8 cellular contexts compared by ENCODE assay signal in genomic region chr6:23446394-23447001, GRCh38.
A peak's percentile ranks its signal among the peaks of the same experiment; 100 is the strongest.
DNase-seq lines count a peak whose midpoint lies in the region; ATAC-seq and TF ChIP-seq lines count a peak whose summit lies in the region.

No MANE protein-coding gene starts in this region.

- no peak overlapping the region for H3K4me3 ChIP-seq in foreskin fibroblast (ENCODE audit: low read depth in 1 of 2, low read length in 2 of 2)

- no peak for ATAC-seq in GM18861 (IDR thresholded peaks at IDR 0.05; ENCODE audit: unreplicated experiment)

- TF ChIP-seq CTCF in foreskin fibroblast (IDR thresholded peaks at IDR 0.05; ENCODE audit: low read depth, low read length) = peak; percentile 74

- DNase-seq in DMS153 treated with DMSO at 0.1 percent for 48 hours (lab: John Stamatoyannopoulos, UW; ENCODE audit: unreplicated experiment) (peak; percentile 60), DMS153 (lab: John Stamatoyannopoulos, UW) (no peak), RPMI7951 (ENCODE audit: low read depth) (peak; percentile 22), foreskin fibroblast (peak; percentile 25 to 79), pulmonary artery endothelial cell (ENCODE audit: low read depth, low spot score) (peak; percentile 1), ureter (ENCODE audit: low spot score) (no peak)
- DNase-seq in NK-92 treated with Interleukin-12 subunit alpha and Interleukin-12 subunit beta, amount 100 ng/mL, for 24 hours (lab: John Stamatoyannopoulos, UW) = no peak

Comparison
In these comparisons a context has a peak if more than half of its experiments do, and no peak if none do; other contexts are left out.
1. DNase-seq: peak in DMS153 treated with DMSO at 0.1 percent for 48 hours (single experiment), RPMI7951 (single experiment), foreskin fibroblast (2 of 2) and pulmonary artery endothelial cell (single experiment); none in DMS153 (single experiment), ureter (single experiment) and NK-92 treated with Interleukin-12 subunit alpha and Interleukin-12 subunit beta, amount 100 ng/mL, for 24 hours (single experiment).